ENCODE assay signal across 8 cellular contexts in genomic region chr5:78984020-78984610, GRCh38. TPM values are rescaled to one million over a fixed set of nuclear protein-coding genes. Genes with fewer than 3 reads are reported as not detected.
DNase-seq lines count a peak whose midpoint lies in the region; ATAC-seq, FAIRE-seq and TF ChIP-seq lines count a peak whose summit lies in the region.

No MANE protein-coding gene starts in this region.

- H3K4me3 ChIP-seq in coronary artery (peak overlapping the region; percentile 95), muscle layer of duodenum (ENCODE audit: low read depth in 1 of 2, low read length in 2 of 2) (peak overlapping the region; percentile 74 to 77)

- TF ChIP-seq POLR2A in GM12892 (IDR thresholded peaks at IDR 0.05; ENCODE audit: low read depth, low read length), result no peak

- H3K9me3 ChIP-seq in muscle layer of duodenum (ENCODE audit: control insufficient read depth in 1 of 2, low read length in 2 of 2), result no peaks in the 10 kb centered on the region

- FAIRE-seq in GM12892 (lab: Jason Lieb, UNC), result peak; percentile 90

- ATAC-seq in HG03469 (IDR thresholded peaks at IDR 0.05; ENCODE audit: unreplicated experiment), result no peak
- ATAC-seq in HG03442 (IDR thresholded peaks at IDR 0.05; ENCODE audit: unreplicated experiment), result no peak

- DNase-seq in GM12892 (ENCODE audit: insufficient read length) (no peak), NCI-H748 treated with DMSO at 0.1 percent for 48 hours (lab: John Stamatoyannopoulos, UW) (peak; percentile 40), coronary artery (ENCODE audit: low spot score) (no peak), GM19240 (ENCODE audit: insufficient read length, low spot score) (no peak)

- H3K27ac ChIP-seq in 22Rv1 (peak overlapping the region; percentile 79), coronary artery (peak overlapping the region; percentile 98 to 99), muscle layer of duodenum (ENCODE audit: low read length) (peak overlapping the region; percentile 83)

- H3K27me3 ChIP-seq in muscle layer of duodenum (ENCODE audit: low read depth, low read length), result no peaks in the 10 kb centered on the region

- TF ChIP-seq CTCF in 22Rv1 (IDR thresholded peaks at IDR 0.05), result 0 out of 2 replicates have a peak, but pooled peaks have one; percentile 31
- no peak for TF ChIP-seq CTCF in coronary artery (IDR thresholded peaks at IDR 0.05)

- no peaks in the 10 kb centered on the region for H3K36me3 ChIP-seq in muscle layer of duodenum (ENCODE audit: control insufficient read depth in 1 of 2, insufficient read depth in 2 of 2, low read length in 2 of 2)

- H3K4me1 ChIP-seq in muscle layer of duodenum (ENCODE audit: control insufficient read depth in 1 of 2, insufficient read depth in 2 of 2, low read length in 2 of 2), result peaks cover 4 to 14% of the 10 kb centered on the region in 2 donors

RNA-seq across cellular contexts. Expression of gene ARSB, which starts 1.0 kb away (rescaled TPM):
- 3.3 TPM for polyA plus RNA-seq in GM12892 (2012; ENCODE audit: missing spikeins)
